In genomic region chr1:94535879-94536278, GRCh38 we compare ENCODE assay signal across 26 cellular contexts. TPM values are rescaled to one million over a fixed set of nuclear protein-coding genes. Genes with fewer than 3 reads are reported as not detected.
DNase-seq lines count a peak whose midpoint lies in the region; ATAC-seq and TF ChIP-seq lines count a peak whose summit lies in the region.
"Had no signal": no experiment of that assay in that cellular context is flagged by ENCODE, and none has a peak within 500 bp of the region (broad histone marks: within the 10 kb centered on the region; RNA-seq: fewer than 3 reads in every experiment).

No MANE protein-coding gene starts in this region.

- peak overlapping the region; percentile 87 for H3K9ac ChIP-seq in adipocyte (ENCODE audit: low read length)

- POLR2A ChIA-PET in AG04450 (lab: Yijun Ruan, JAX) = no interaction called here

- intact Hi-C loops in Right ventricle myocardium superior (cut with DNase I) = loop anchor here (5.0 to 10.0 kb wide), 2 partner anchors 56 to 109 kb away; no protein-coding TSS in a partner anchor
- intact Hi-C loops in aorta (cut with DNase I) = loop anchor here in 1 of 2 donors (10.0 kb wide), 1 partner anchor 509 kb away; no protein-coding TSS in a partner anchor

- H3K9me3 ChIP-seq in AG04450 (ENCODE audit: control insufficient read depth, insufficient read depth, low read length) (no peaks in the 10 kb centered on the region), adipocyte (ENCODE audit: control insufficient read depth, low read length) (no peaks in the 10 kb centered on the region), muscle layer of duodenum (ENCODE audit: control insufficient read depth in 1 of 2, low read length in 2 of 2) (no peaks in the 10 kb centered on the region), aorta (ENCODE audit: control insufficient read depth, low read length) (no peaks in the 10 kb centered on the region)
- H3K9me3 ChIP-seq: A549, esophagus muscularis mucosa had no signal

- H3K4me1 ChIP-seq in adipocyte (ENCODE audit: control insufficient read depth, insufficient read depth, low read length) (peaks cover 39% of the 10 kb centered on the region), muscle layer of duodenum (ENCODE audit: control insufficient read depth in 1 of 2, insufficient read depth in 2 of 2, low read length in 2 of 2) (peaks cover 4 to 13% of the 10 kb centered on the region in 2 donors), aorta (ENCODE audit: control insufficient read depth in 1 of 2, insufficient read depth in 2 of 2, low read length in 2 of 2) (no peaks in the 10 kb centered on the region)

- H3K36me3 ChIP-seq in adipocyte (ENCODE audit: control insufficient read depth, insufficient read depth, low read length, severe bottlenecking) (peaks cover 89% of the 10 kb centered on the region), muscle layer of duodenum (ENCODE audit: control insufficient read depth in 1 of 2, insufficient read depth in 2 of 2, low read length in 2 of 2) (peaks cover 24 to 31% of the 10 kb centered on the region in 2 donors), aorta (ENCODE audit: control insufficient read depth in 1 of 2, insufficient read depth in 2 of 2, low read length in 1 of 2) (peaks cover 0 to 5% of the 10 kb centered on the region in 2 donors)

- peak overlapping the region; percentile 41 for H3K4me3 ChIP-seq in AG04450 (ENCODE audit: low read depth, low read length)
- peak overlapping the region; percentile 89 for H3K4me3 ChIP-seq in adipocyte (ENCODE audit: low read length)
- no peak overlapping the region for H3K4me3 ChIP-seq in muscle layer of duodenum (ENCODE audit: low read depth in 1 of 2, low read length in 2 of 2)
- H3K4me3 ChIP-seq in aorta (ENCODE audit: low read length in 2 of 2) = no peak overlapping the region
- H3K4me3 ChIP-seq: A549, esophagus muscularis mucosa had no signal

- CTCF ChIA-PET in AG04450 (lab: Charles Lee) = interaction anchor here (1.7 kb wide), 1 partner anchor 506 kb away, joined by 4 read pairs; no protein-coding TSS in a partner anchor

- H3K27me3 ChIP-seq in AG04450 (ENCODE audit: control insufficient read depth, insufficient read depth, low read length) (no peaks in the 10 kb centered on the region), adipocyte (replicated peaks; ENCODE audit: control insufficient read depth, insufficient read depth, low read length) (no peaks in the 10 kb centered on the region), muscle layer of duodenum (ENCODE audit: low read depth, low read length) (no peaks in the 10 kb centered on the region), aorta (ENCODE audit: control insufficient read depth in 1 of 2, insufficient read depth in 2 of 2, low read length in 1 of 2) (no peaks in the 10 kb centered on the region)
- H3K27me3 ChIP-seq: esophagus muscularis mucosa had no signal

- ATAC-seq in Right ventricle myocardium superior (ENCODE audit: poor library complexity) = peak; percentile 69
- no peak for ATAC-seq in aorta (ENCODE audit: low FRiP score)
- ATAC-seq: A549; activated T-cell treated with anti-CD3 and anti-CD28 coated beads, Interleukin-2, amount 50 U/mL, for 72 hours; effector memory CD8-positive, alpha-beta T cell; stimulated activated naive B cell treated with anti-CD40 and anti-IgM and Interleukin-4, amounts not matched to agents 10 μg/mL and 1 μg/mL and 100 μg/mL, for 72 hours had no signal

- H3K27ac ChIP-seq in AG04450 (ENCODE audit: low read depth, low read length) (peak overlapping the region; percentile 25), muscle layer of duodenum (ENCODE audit: low read length) (peak overlapping the region; percentile 17), aorta (ENCODE audit: low read depth in 1 of 2, low read length in 2 of 2) (no peak overlapping the region)
- H3K27ac ChIP-seq: A549, esophagus muscularis mucosa had no signal

- DNase-seq in AG04450 (ENCODE audit: low read depth, low spot score) (no peak), adipocyte (ENCODE audit: low read depth) (no peak), Right ventricle myocardium superior (no peak), NCI-H774 (lab: John Stamatoyannopoulos, UW) (no peak), aorta (no peak), NCI-H1105 (lab: John Stamatoyannopoulos, UW) (no peak)
- no peak for DNase-seq in stimulated activated CD4-positive, alpha-beta T cell treated with anti-CD3 and anti-CD28 coated beads, Interleukin-2, amount 100 ng/mL, for 48 hours
- DNase-seq: activated CD4-positive, alpha-beta T cell treated with anti-CD3 and anti-CD28 coated beads for 1 hour; activated CD8-positive, alpha-beta memory T cell treated with anti-CD3 and anti-CD28 coated beads for 24 hours; activated naive CD4-positive, alpha-beta T cell treated with anti-CD3 and anti-CD28 coated beads, Interleukin-2, amount 50 U/mL, for 16 hours; activated T-cell treated with anti-CD3 and anti-CD28 coated beads, Interleukin-2, amount 50 U/mL, for 72 hours; COR-L47; effector memory CD8-positive, alpha-beta T cell; Karpas-422; midbrain; NCI-H1048; NCI-H2029; NCI-H226; NCI-H82; nephron progenitor cell; SHP77 treated with DMSO at 0.1 percent for 48 hours; stimulated activated CD4-positive, alpha-beta T cell treated with anti-CD3 and anti-CD28 coated beads, Interleukin-2, amount 100 ng/mL, for 24 hours; stimulated activated naive B cell treated with anti-CD40 and anti-IgM and Interleukin-4, amounts not matched to agents 10 μg/mL and 1 μg/mL and 100 μg/mL, for 72 hours had no signal

- TF ChIP-seq CTCF in AG04450 (IDR thresholded peaks at IDR 0.05; ENCODE audit: low read depth, low read length) = no peak

- 54 to 58% methylated on average over 9 of the region's 9 CpGs for WGBS in aorta, 2 donors

RNA-seq across cellular contexts. Expression of gene F3, which starts 5.7 kb away (rescaled TPM):
- polyA plus RNA-seq in AG04450 (2011; rRNA removed) (319 and 330 TPM in 2 replicates), aorta (1 to 10 TPM; 7.8 to 8.3 TPM)
- 274 and 343 TPM in 2 replicates for polyA minus RNA-seq in AG04450 (2011; rRNA and poly(A)+ RNA removed)
- total RNA-seq in Right ventricle myocardium superior (21.5 TPM), aorta (10 to 100 TPM; 33.3 to 40.0 TPM)

Comparison
In these comparisons a context has a peak if more than half of its experiments do, and no peak if none do; other contexts are left out.
1. H3K27ac ChIP-seq: peak in AG04450 (single experiment) and muscle layer of duodenum (single experiment); none in aorta (0 of 2).
2. H3K4me3 ChIP-seq: peak in AG04450 (single experiment) and adipocyte (single experiment); none in muscle layer of duodenum (0 of 2) and aorta (0 of 2).